1 cellular context compared by ENCODE assay signal in genomic region chr14:52026921-52027320, GRCh38.
TF ChIP-seq lines count a peak whose summit lies in the region.

No MANE protein-coding gene starts in this region.

TF ChIP-seq in H1, 55 proteins besides CTCF, POLR2A, EP300 and RAD21:
- TF ChIP-seq, protein P1, sequence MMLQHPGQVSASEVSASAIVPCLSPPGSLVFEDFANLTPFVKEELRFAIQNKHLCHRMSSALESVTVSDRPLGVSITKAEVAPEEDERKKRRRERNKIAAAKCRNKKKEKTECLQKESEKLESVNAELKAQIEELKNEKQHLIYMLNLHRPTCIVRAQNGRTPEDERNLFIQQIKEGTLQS (IDR thresholded peaks at IDR 0.05; ENCODE audit: insufficient read depth, low read depth, low read length), result no peak
- TF ChIP-seq TAF1 (IDR thresholded peaks at IDR 0.05; ENCODE audit: low read depth, low read length), result no peak
- TF ChIP-seq HDAC6 (IDR thresholded peaks at IDR 0.05; ENCODE audit: low read depth, low read length), result no peak
- no peak for TF ChIP-seq GABPA (IDR thresholded peaks at IDR 0.05; ENCODE audit: borderline replicate concordance, insufficient read depth, low read length)
- TF ChIP-seq NRF1 (IDR thresholded peaks at IDR 0.05; ENCODE audit: low read depth, low read length), result no peak
- no peak for TF ChIP-seq NANOG (IDR thresholded peaks at IDR 0.05; ENCODE audit: insufficient read depth, low read depth, low read length, poor library complexity, severe bottlenecking)
- TF ChIP-seq SP4 (IDR thresholded peaks at IDR 0.05; ENCODE audit: low read length), result no peak
- no peak for TF ChIP-seq SIN3A (conservative IDR thresholded peaks at IDR 0.05 in 1 of 2, IDR thresholded peaks at IDR 0.05 in 1 of 2; ENCODE audit: low read depth in 1 of 2, low read length in 2 of 2)
- TF ChIP-seq CEBPB (IDR thresholded peaks at IDR 0.05; ENCODE audit: low read depth, low read length), result no peak
- TF ChIP-seq CHD1 (IDR thresholded peaks at IDR 0.05; ENCODE audit: low read depth, low read length), result no peak
- no peak for TF ChIP-seq BACH1 (IDR thresholded peaks at IDR 0.05; ENCODE audit: low read length)
- TF ChIP-seq CTBP2 (IDR thresholded peaks at IDR 0.05; ENCODE audit: borderline replicate concordance, insufficient read depth, insufficient read length, low read length), result no peak
- TF ChIP-seq TBP (IDR thresholded peaks at IDR 0.05; ENCODE audit: low read depth, low read length), result no peak
- no peak for TF ChIP-seq ATF2 (IDR thresholded peaks at IDR 0.05; ENCODE audit: low read length)
- TF ChIP-seq BCL11A (IDR thresholded peaks at IDR 0.05; ENCODE audit: low read depth in 2 of 2, low read length in 2 of 2), result no peak
